26 cellular contexts compared by ENCODE assay signal in the genomic region with DNA sequence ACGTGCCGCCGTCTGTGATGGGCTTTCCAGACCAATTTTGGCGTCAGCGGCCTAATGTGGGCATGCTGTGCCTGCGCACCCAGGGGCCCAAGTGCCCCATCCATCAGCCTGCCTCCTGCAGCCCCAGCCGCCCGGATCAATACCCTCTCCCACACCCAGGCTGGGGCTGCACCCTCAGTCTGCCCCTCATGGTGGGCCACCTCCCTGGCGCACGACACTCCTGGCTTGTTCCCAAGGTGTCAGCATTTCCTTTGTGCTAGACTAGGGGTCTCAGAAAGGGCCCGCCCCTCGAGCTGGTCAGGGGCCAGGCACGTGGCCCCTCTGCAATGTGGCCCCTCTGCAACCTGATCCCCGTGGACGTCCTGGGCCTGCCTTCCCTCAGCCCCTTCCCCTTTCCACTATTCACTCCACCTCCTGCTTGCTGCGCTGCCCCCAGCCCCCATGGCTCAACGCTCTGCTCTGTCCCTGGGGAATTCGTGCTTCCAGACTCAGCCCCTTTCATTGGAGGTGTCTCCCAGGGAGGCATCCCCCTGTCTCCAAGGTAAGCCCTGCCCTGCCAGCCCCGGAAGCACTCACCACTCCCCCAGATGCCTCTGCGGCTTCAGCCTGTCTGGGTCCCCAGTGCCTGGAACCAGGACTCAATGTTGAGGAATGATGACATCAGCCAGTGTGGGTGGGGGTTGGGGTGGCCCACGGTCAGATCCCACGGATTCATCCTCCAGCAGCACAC.
DNase-seq lines count a peak whose midpoint lies in the region; ATAC-seq and TF ChIP-seq lines count a peak whose summit lies in the region.
"Had no signal": no experiment of that assay in that cellular context is flagged by ENCODE, and none has a peak within 500 bp of the region (broad histone marks: within the 10 kb centered on the region; RNA-seq: fewer than 3 reads in every experiment).

No MANE protein-coding gene starts in this region.

- POLR2A ChIA-PET in activated CD4-positive, alpha-beta memory T cell treated with anti-CD3 and anti-CD28 coated beads, Interleukin-2, amount 10 ng/mL, durations not matched to agents 7 days and 5 days (lab: Charles Lee) = no interaction called here
- POLR2A ChIA-PET in activated CD4-positive, alpha-beta memory T cell treated with anti-CD3 and anti-CD28 coated beads for 36 hours (lab: Charles Lee) = no interaction called here
- POLR2A ChIA-PET in HEK293 (lab: Yijun Ruan, JAX) = no interaction called here

- no peak overlapping the region for H3K27ac ChIP-seq in HEK293 (ENCODE audit: extremely low read depth, low read depth, low read length)
- H3K27ac ChIP-seq: heart right ventricle, thyroid gland had no signal

- TF ChIP-seq CTCF in HEK293 (tag by site-specific recombination; IDR thresholded peaks at IDR 0.05) = no peak

- H3K4me1 ChIP-seq in HEK293 (ENCODE audit: control insufficient read depth, insufficient read depth, low read length) = no peaks in the 10 kb centered on the region
- H3K4me1 ChIP-seq: heart right ventricle, thyroid gland had no signal

- CTCF ChIA-PET in activated CD4-positive, alpha-beta memory T cell treated with anti-CD3 and anti-CD28 coated beads, Interleukin-2, amount 10 ng/mL, durations not matched to agents 7 days and 5 days (lab: Charles Lee) = no interaction called here
- CTCF ChIA-PET in activated CD4-positive, alpha-beta memory T cell treated with anti-CD3 and anti-CD28 coated beads for 36 hours (lab: Charles Lee) = no interaction called here
- CTCF ChIA-PET in HEK293 (lab: Yijun Ruan, JAX) = no interaction called here

- no peaks in the 10 kb centered on the region for H3K9me3 Mint-ChIP-seq in activated CD4-positive, alpha-beta memory T cell treated with anti-CD3 and anti-CD28 coated beads, Interleukin-2, amount 10 ng/mL, durations not matched to agents 7 days and 5 days
- H3K9me3 Mint-ChIP-seq in activated CD4-positive, alpha-beta memory T cell treated with anti-CD3 and anti-CD28 coated beads for 36 hours = no peaks in the 10 kb centered on the region
- H3K9me3 Mint-ChIP-seq: activated naive CD4-positive, alpha-beta T cell treated with anti-CD3 and anti-CD28 coated beads, Interleukin-2, amount 50 U/mL, for 24 hours; CD4-positive, alpha-beta T cell; memory B cell; stimulated activated naive CD8-positive, alpha-beta T cell treated with anti-CD3 and anti-CD28 coated beads, Interleukin-15, amount 100 ng/mL, for 72 hours had no signal

- H3K27me3 Mint-ChIP-seq in activated CD4-positive, alpha-beta memory T cell treated with anti-CD3 and anti-CD28 coated beads, Interleukin-2, amount 10 ng/mL, durations not matched to agents 7 days and 5 days = no peaks in the 10 kb centered on the region
- no peaks in the 10 kb centered on the region for H3K27me3 Mint-ChIP-seq in activated CD4-positive, alpha-beta memory T cell treated with anti-CD3 and anti-CD28 coated beads for 36 hours
- H3K27me3 Mint-ChIP-seq: stimulated activated naive CD8-positive, alpha-beta T cell treated with anti-CD3 and anti-CD28 coated beads, Interleukin-15, amount 100 ng/mL, for 72 hours had no signal

- no peaks in the 10 kb centered on the region for H3K9me3 ChIP-seq in HEK293 (ENCODE audit: control insufficient read depth, insufficient read depth, low read depth, low read length)
- H3K9me3 ChIP-seq: heart right ventricle, thyroid gland had no signal

- H3K4me1 Mint-ChIP-seq in activated CD4-positive, alpha-beta memory T cell treated with anti-CD3 and anti-CD28 coated beads, Interleukin-2, amount 10 ng/mL, durations not matched to agents 7 days and 5 days = no peaks in the 10 kb centered on the region
- H3K4me1 Mint-ChIP-seq in activated CD4-positive, alpha-beta memory T cell treated with anti-CD3 and anti-CD28 coated beads for 36 hours (ENCODE audit: low read depth) = no peaks in the 10 kb centered on the region
- H3K4me1 Mint-ChIP-seq: activated naive CD4-positive, alpha-beta T cell treated with anti-CD3 and anti-CD28 coated beads, Interleukin-2, amount 50 U/mL, for 24 hours; memory B cell; stimulated activated naive CD8-positive, alpha-beta T cell treated with anti-CD3 and anti-CD28 coated beads, Interleukin-15, amount 100 ng/mL, for 72 hours had no signal

- intact Hi-C loops in activated CD4-positive, alpha-beta memory T cell treated with anti-CD3 and anti-CD28 coated beads for 36 hours (cut with micrococcal nuclease) = no loop called here
- intact Hi-C loops in sciatic nerve (cut with DNase I) = no loop called here

- ATAC-seq in sciatic nerve = no peak
- ATAC-seq: heart right ventricle; stimulated activated naive CD8-positive, alpha-beta T cell treated with anti-CD3 and anti-CD28 coated beads, Interleukin-15, amount 100 ng/mL, for 72 hours had no signal

- H3K36me3 Mint-ChIP-seq in activated CD4-positive, alpha-beta memory T cell treated with anti-CD3 and anti-CD28 coated beads, Interleukin-2, amount 10 ng/mL, durations not matched to agents 7 days and 5 days (ENCODE audit: low read depth) = no peaks in the 10 kb centered on the region
- no peaks in the 10 kb centered on the region for H3K36me3 Mint-ChIP-seq in activated CD4-positive, alpha-beta memory T cell treated with anti-CD3 and anti-CD28 coated beads for 36 hours
- H3K36me3 Mint-ChIP-seq: activated naive CD4-positive, alpha-beta T cell treated with anti-CD3 and anti-CD28 coated beads, Interleukin-2, amount 50 U/mL, for 24 hours; memory B cell had no signal

- H3K4me3 ChIP-seq in HEK293 (ENCODE audit: low read depth, low read length) = no peak overlapping the region
- H3K4me3 ChIP-seq: heart right ventricle, thyroid gland had no signal

- no peak overlapping the region for H3K4me3 Mint-ChIP-seq in activated CD4-positive, alpha-beta memory T cell treated with anti-CD3 and anti-CD28 coated beads, Interleukin-2, amount 10 ng/mL, durations not matched to agents 7 days and 5 days
- H3K4me3 Mint-ChIP-seq in activated CD4-positive, alpha-beta memory T cell treated with anti-CD3 and anti-CD28 coated beads for 36 hours = no peak overlapping the region
- H3K4me3 Mint-ChIP-seq: activated naive CD4-positive, alpha-beta T cell treated with anti-CD3 and anti-CD28 coated beads, Interleukin-2, amount 50 U/mL, for 24 hours; CD4-positive, alpha-beta T cell; memory B cell; stimulated activated naive CD8-positive, alpha-beta T cell treated with anti-CD3 and anti-CD28 coated beads, Interleukin-15, amount 100 ng/mL, for 72 hours had no signal

- no peaks in the 10 kb centered on the region for H3K36me3 ChIP-seq in HEK293 (ENCODE audit: control insufficient read depth in 2 of 2, insufficient read depth in 1 of 2, low read length in 2 of 2)
- H3K36me3 ChIP-seq: heart right ventricle, thyroid gland had no signal

- peak; percentile 9 for DNase-seq in activated CD4-positive, alpha-beta memory T cell treated with anti-CD3 and anti-CD28 coated beads, Interleukin-2, amount 10 ng/mL, durations not matched to agents 7 days and 5 days
- DNase-seq in activated CD4-positive, alpha-beta memory T cell treated with anti-CD3 and anti-CD28 coated beads for 36 hours = no peak
- peak; percentile 60 for DNase-seq in islet precursor cell
- DNase-seq in sciatic nerve (ENCODE audit: low spot score) = peak; percentile 30
- DNase-seq in NCI-H82 treated with DMSO at 0.1 percent for 48 hours (lab: John Stamatoyannopoulos, UW; ENCODE audit: unreplicated experiment) = no peak
- no peak for DNase-seq in T1000 (lab: John Stamatoyannopoulos, UW)
- DNase-seq in pons (ENCODE audit: low spot score) = no peak
- DNase-seq: amygdala; CD4-positive, alpha-beta T cell; effector memory CD4-positive, alpha-beta T cell; EL; erythroblast; foreskin fibroblast; HCEC 1CT; heart right ventricle; KG1; MM.1S; NCI-H2029 treated with DMSO at 0.1 percent for 48 hours; NCI-H526 treated with DMSO at 0.1 percent for 48 hours; small intestine; stimulated activated CD4-positive, alpha-beta T cell treated with anti-CD3 and anti-CD28 coated beads, Interleukin-1b, Interleukin-23, amount 100 ng/mL, for 48 hours; stimulated activated naive CD8-positive, alpha-beta T cell treated with anti-CD3 and anti-CD28 coated beads, Interleukin-15, amount 100 ng/mL, for 72 hours; thyroid gland had no signal

- no peak overlapping the region for H3K27ac Mint-ChIP-seq in activated CD4-positive, alpha-beta memory T cell treated with anti-CD3 and anti-CD28 coated beads, Interleukin-2, amount 10 ng/mL, durations not matched to agents 7 days and 5 days
- no peak overlapping the region for H3K27ac Mint-ChIP-seq in activated CD4-positive, alpha-beta memory T cell treated with anti-CD3 and anti-CD28 coated beads for 36 hours
- H3K27ac Mint-ChIP-seq: activated naive CD4-positive, alpha-beta T cell treated with anti-CD3 and anti-CD28 coated beads, Interleukin-2, amount 50 U/mL, for 24 hours; CD4-positive, alpha-beta T cell; memory B cell; stimulated activated naive CD8-positive, alpha-beta T cell treated with anti-CD3 and anti-CD28 coated beads, Interleukin-15, amount 100 ng/mL, for 72 hours had no signal

TF ChIP-seq in HEK293, 187 proteins besides CTCF, POLR2A, EP300 and RAD21:
- TF ChIP-seq ZNF560 (tag by site-specific recombination; IDR thresholded peaks at IDR 0.05; ENCODE audit: borderline replicate concordance) (no peak), ZFHX2 (tag by site-specific recombination; conservative IDR thresholded peaks at IDR 0.05) (peak; percentile 76), ZNF426 (tag by site-specific recombination; IDR thresholded peaks at IDR 0.05) (no peak), EGR2 (tag by site-specific recombination; IDR thresholded peaks at IDR 0.05; ENCODE audit: low read depth) (peak; percentile 71)

Comparison
In these comparisons a context has a peak if more than half of its experiments do, and no peak if none do; other contexts are left out.
1. DNase-seq: peak in activated CD4-positive, alpha-beta memory T cell treated with anti-CD3 and anti-CD28 coated beads, Interleukin-2, amount 10 ng/mL, durations not matched to agents 7 days and 5 days (single experiment), islet precursor cell (single experiment) and sciatic nerve (single experiment); none in activated CD4-positive, alpha-beta memory T cell treated with anti-CD3 and anti-CD28 coated beads for 36 hours (single experiment), NCI-H82 treated with DMSO at 0.1 percent for 48 hours (single experiment), T1000 (single experiment) and pons (single experiment).